In genomic region chr13:109012115-109012514, GRCh38 we compare ENCODE assay signal across 16 cellular contexts.
DNase-seq lines count a peak whose midpoint lies in the region; ATAC-seq lines count a peak whose summit lies in the region.
"Had no signal": no experiment of that assay in that cellular context is flagged by ENCODE, and none has a peak within 500 bp of the region (broad histone marks: within the 10 kb centered on the region; RNA-seq: fewer than 3 reads in every experiment).

No MANE protein-coding gene starts in this region.

- H2BK12ac ChIP-seq in mesenchymal stem cell (ENCODE audit: low read length in 2 of 2): no peak overlapping the region

- no peaks in the 10 kb centered on the region for H3K79me1 ChIP-seq in mesenchymal stem cell (replicated peaks; ENCODE audit: low read length, poor library complexity, severe bottlenecking)

- no peak overlapping the region for H2BK5ac ChIP-seq in mesenchymal stem cell (ENCODE audit: low read depth, low read length, poor library complexity, severe bottlenecking)

- no peak overlapping the region for H3K4me3 Mint-ChIP-seq in effector memory CD8-positive, alpha-beta T cell
- H3K4me3 Mint-ChIP-seq: CD4-positive, alpha-beta T cell had no signal

- no peaks in the 10 kb centered on the region for H3K4me1 Mint-ChIP-seq in effector memory CD8-positive, alpha-beta T cell (ENCODE audit: low read depth in 2 of 2)

- 89% methylated on average over 4 of the region's 5 CpGs for WGBS in mesenchymal stem cell

- no peaks in the 10 kb centered on the region for H3K36me3 ChIP-seq in HUES48 (ENCODE audit: control insufficient read depth, insufficient read depth, low read length)
- no peaks in the 10 kb centered on the region for H3K36me3 ChIP-seq in mesenchymal stem cell (ENCODE audit: control insufficient read depth in 1 of 2, insufficient read depth in 2 of 2, low read depth in 1 of 2, low read length in 2 of 2)
- H3K36me3 ChIP-seq: HAP-1 had no signal

- H3K27me3 Mint-ChIP-seq in effector memory CD8-positive, alpha-beta T cell: no peaks in the 10 kb centered on the region

- no peak overlapping the region for H4K91ac ChIP-seq in mesenchymal stem cell (ENCODE audit: low read length)

- DNase-seq in NCI-H1417 (lab: John Stamatoyannopoulos, UW): peak in 2 of 3 experiments; percentile 54 to 77
- no peak for DNase-seq in NCI-H1417 treated with DMSO at 0.1 percent for 48 hours (lab: John Stamatoyannopoulos, UW)
- DNase-seq in mesenchymal stem cell: no peak
- DNase-seq in NCI-H2227 (lab: John Stamatoyannopoulos, UW; ENCODE audit: unreplicated experiment): no peak
- no peak for DNase-seq in effector memory CD8-positive, alpha-beta T cell
- DNase-seq: AML-193; CD4-positive, alpha-beta T cell; DMS153; DMS79; GF-D8 had no signal

- H3K9me3 Mint-ChIP-seq in effector memory CD8-positive, alpha-beta T cell: peaks cover 4 to 8% of the 10 kb centered on the region in 2 donors

- H2BK15ac ChIP-seq in mesenchymal stem cell (ENCODE audit: low read depth, poor library complexity, severe bottlenecking): peak overlapping the region; percentile 23

- ATAC-seq in effector memory CD8-positive, alpha-beta T cell (replicated peaks): no peak
- no peak for ATAC-seq in GM18502 (IDR thresholded peaks at IDR 0.05; ENCODE audit: poor library complexity, unreplicated experiment)
- ATAC-seq: A549 had no signal

- H3K23ac ChIP-seq in mesenchymal stem cell (ENCODE audit: low read length in 2 of 2): no peak overlapping the region

- H3K4me1 ChIP-seq in HUES48 (ENCODE audit: control insufficient read depth, insufficient read depth, low read length) (peaks cover 20% of the 10 kb centered on the region), mesenchymal stem cell (ENCODE audit: control insufficient read depth, insufficient read depth, low read depth, low read length) (peaks cover 2% of the 10 kb centered on the region)
- H3K4me1 ChIP-seq: A549, HAP-1 had no signal

- H3K4me2 ChIP-seq in mesenchymal stem cell (ENCODE audit: low read length, poor library complexity, severe bottlenecking): no peak overlapping the region
- H3K4me2 ChIP-seq: A549 had no signal

- H3K36me3 Mint-ChIP-seq in effector memory CD8-positive, alpha-beta T cell (ENCODE audit: insufficient read depth): no peaks in the 10 kb centered on the region

- H4K8ac ChIP-seq in mesenchymal stem cell (ENCODE audit: low read length): no peak overlapping the region

- H3K27ac ChIP-seq in HUES48 (ENCODE audit: low read depth, low read length) (peak overlapping the region; percentile 50), mesenchymal stem cell (ENCODE audit: low read length, poor library complexity, severe bottlenecking) (no peak overlapping the region)
- H3K27ac ChIP-seq: 22Rv1, A549, C4-2B had no signal

- H3K9me3 ChIP-seq in HUES48 (ENCODE audit: control insufficient read depth, insufficient read depth, low read length) (no peaks in the 10 kb centered on the region), mesenchymal stem cell (ENCODE audit: control insufficient read depth, low read length) (no peaks in the 10 kb centered on the region)
- H3K9me3 ChIP-seq: A549, HAP-1 had no signal

- no peaks in the 10 kb centered on the region for H3K27me3 ChIP-seq in HUES48 (ENCODE audit: control insufficient read depth, insufficient read depth, low read length)
- H3K27me3 ChIP-seq in mesenchymal stem cell (ENCODE audit: control insufficient read depth in 1 of 2, insufficient read depth in 1 of 2, low read length in 2 of 2): no peaks in the 10 kb centered on the region

- H3K4ac ChIP-seq in mesenchymal stem cell (ENCODE audit: low read depth in 1 of 2, low read length in 2 of 2): no peak overlapping the region

- H3K14ac ChIP-seq in mesenchymal stem cell (ENCODE audit: low read length in 2 of 2): no peak overlapping the region

- no peak overlapping the region for H2AK5ac ChIP-seq in mesenchymal stem cell (ENCODE audit: low read length, severe bottlenecking)

- no peak overlapping the region for H2AFZ ChIP-seq in mesenchymal stem cell (ENCODE audit: low read depth, low read length)

- H3K4me3 ChIP-seq in HUES48 (ENCODE audit: low read depth, low read length): no peak overlapping the region
- H3K4me3 ChIP-seq in mesenchymal stem cell (ENCODE audit: insufficient read depth in 1 of 2, low read depth in 1 of 2, low read length in 2 of 2): no peak overlapping the region
- H3K4me3 ChIP-seq: A549, HAP-1 had no signal

- H3K18ac ChIP-seq in mesenchymal stem cell (ENCODE audit: low read depth in 1 of 2, low read length in 2 of 2): no peak overlapping the region

- H3K9ac ChIP-seq in HUES48 (ENCODE audit: low read depth, low read length): no peak overlapping the region
- no peak overlapping the region for H3K9ac ChIP-seq in mesenchymal stem cell (ENCODE audit: low read length)

- H3K27ac Mint-ChIP-seq in effector memory CD8-positive, alpha-beta T cell: no peak overlapping the region
- H3K27ac Mint-ChIP-seq: CD4-positive, alpha-beta T cell had no signal

- no peak overlapping the region for H2BK120ac ChIP-seq in mesenchymal stem cell (ENCODE audit: low read depth, low read length)

Comparison
In these comparisons a context has a peak if more than half of its experiments do, and no peak if none do; other contexts are left out.
1. DNase-seq: peak in NCI-H1417 (2 of 3); none in NCI-H1417 treated with DMSO at 0.1 percent for 48 hours (single experiment), mesenchymal stem cell (single experiment), NCI-H2227 (single experiment) and effector memory CD8-positive, alpha-beta T cell (0 of 3).